Comparison of ENCODE assay signal across 1 cellular context in the genomic region with DNA sequence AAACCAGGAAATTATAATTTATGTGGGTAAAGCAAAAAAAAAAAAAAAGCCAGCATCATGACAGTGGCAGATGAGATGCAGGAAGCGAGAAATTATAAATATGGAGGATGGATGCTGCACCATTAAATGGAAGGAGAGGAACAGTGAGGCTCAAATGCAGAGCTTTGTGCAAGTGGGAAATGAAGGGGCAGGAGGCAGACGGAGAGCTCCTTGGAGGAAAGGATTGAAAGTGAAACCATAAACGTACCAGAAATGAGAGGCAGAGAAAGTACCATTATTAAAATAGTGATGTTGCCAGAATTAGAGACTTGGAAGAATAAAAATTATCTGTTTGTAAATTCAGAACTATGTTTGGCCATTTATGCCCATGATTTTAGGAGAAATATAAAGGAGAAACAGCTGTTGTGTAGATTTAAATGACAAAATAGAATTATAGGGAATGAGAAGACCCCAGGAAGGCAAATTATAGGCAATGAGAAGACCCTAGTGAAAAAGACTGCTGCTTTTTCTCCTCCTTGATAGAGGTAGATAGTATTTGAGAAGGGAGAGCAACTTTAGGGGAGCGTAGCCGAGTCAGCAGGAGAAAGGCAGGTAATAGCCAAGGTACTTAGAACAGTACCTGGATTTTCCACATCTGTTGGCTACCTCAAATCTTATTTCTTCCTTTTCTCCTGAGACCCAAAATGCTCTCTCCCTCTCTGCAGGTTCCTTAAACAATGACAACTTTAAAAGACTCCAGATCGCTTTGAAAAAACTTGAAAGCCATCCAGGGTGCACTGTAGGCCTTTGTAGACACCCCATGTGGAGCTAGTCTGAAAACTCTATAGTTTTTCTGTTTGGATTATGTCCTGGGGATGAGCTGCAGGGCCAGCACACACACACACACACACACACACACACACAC.
TF ChIP-seq lines count a peak whose summit lies in the region.

No MANE protein-coding gene starts in this region.

TF ChIP-seq in HepG2, 621 proteins besides CTCF, POLR2A, EP300 and RAD21 (continued from another document):
- TF ChIP-seq, protein P1, sequence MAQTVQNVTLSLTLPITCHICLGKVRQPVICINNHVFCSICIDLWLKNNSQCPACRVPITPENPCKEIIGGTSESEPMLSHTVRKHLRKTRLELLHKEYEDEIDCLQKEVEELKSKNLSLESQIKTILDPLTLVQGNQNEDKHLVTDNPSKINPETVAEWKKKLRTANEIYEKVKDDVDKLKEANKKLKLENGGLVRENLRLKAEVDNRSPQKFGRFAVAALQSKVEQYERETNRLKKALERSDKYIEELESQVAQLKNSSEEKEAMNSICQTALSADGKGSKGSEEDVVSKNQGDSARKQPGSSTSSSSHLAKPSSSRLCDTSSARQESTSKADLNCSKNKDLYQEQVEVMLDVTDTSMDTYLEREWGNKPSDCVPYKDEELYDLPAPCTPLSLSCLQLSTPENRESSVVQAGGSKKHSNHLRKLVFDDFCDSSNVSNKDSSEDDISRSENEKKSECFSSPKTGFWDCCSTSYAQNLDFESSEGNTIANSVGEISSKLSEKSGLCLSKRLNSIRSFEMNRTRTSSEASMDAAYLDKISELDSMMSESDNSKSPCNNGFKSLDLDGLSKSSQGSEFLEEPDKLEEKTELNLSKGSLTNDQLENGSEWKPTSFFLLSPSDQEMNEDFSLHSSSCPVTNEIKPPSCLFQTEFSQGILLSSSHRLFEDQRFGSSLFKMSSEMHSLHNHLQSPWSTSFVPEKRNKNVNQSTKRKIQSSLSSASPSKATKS (CRISPR knock-in tag; IDR thresholded peaks at IDR 0.05) = no peak
- TF ChIP-seq NFYC (CRISPR knock-in tag; IDR thresholded peaks at IDR 0.05) (no peak), GATA4 (IDR thresholded peaks at IDR 0.05; ENCODE audit: borderline replicate concordance, low read depth) (no peak), SKI (IDR thresholded peaks at IDR 0.05; ENCODE audit: partially characterized antibody) (no peak), NR2F1 (CRISPR knock-in tag; IDR thresholded peaks at IDR 0.05) (no peak), ZFP36L1 (CRISPR knock-in tag; IDR thresholded peaks at IDR 0.05) (no peak), PHF8 (CRISPR knock-in tag; IDR thresholded peaks at IDR 0.05) (no peak), HNRNPH1 (optimal IDR thresholded peaks at IDR 0.05; ENCODE audit: low read depth, low read length) (no peak), NFIB (CRISPR knock-in tag; IDR thresholded peaks at IDR 0.05; ENCODE audit: borderline replicate concordance) (no peak), JARID2 (CRISPR knock-in tag; IDR thresholded peaks at IDR 0.05; ENCODE audit: insufficient replicate concordance) (no peak), ZNF260 (CRISPR knock-in tag; IDR thresholded peaks at IDR 0.05; ENCODE audit: borderline replicate concordance, low read depth) (no peak), NR2C2 (CRISPR knock-in tag; IDR thresholded peaks at IDR 0.05; ENCODE audit: borderline replicate concordance) (no peak)
- TF ChIP-seq, protein P2, sequence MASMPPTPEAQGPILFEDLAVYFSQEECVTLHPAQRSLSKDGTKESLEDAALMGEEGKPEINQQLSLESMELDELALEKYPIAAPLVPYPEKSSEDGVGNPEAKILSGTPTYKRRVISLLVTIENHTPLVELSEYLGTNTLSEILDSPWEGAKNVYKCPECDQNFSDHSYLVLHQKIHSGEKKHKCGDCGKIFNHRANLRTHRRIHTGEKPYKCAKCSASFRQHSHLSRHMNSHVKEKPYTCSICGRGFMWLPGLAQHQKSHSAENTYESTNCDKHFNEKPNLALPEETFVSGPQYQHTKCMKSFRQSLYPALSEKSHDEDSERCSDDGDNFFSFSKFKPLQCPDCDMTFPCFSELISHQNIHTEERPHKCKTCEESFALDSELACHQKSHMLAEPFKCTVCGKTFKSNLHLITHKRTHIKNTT (CRISPR knock-in tag; IDR thresholded peaks at IDR 0.05) = no peak
- TF ChIP-seq, protein P3, sequence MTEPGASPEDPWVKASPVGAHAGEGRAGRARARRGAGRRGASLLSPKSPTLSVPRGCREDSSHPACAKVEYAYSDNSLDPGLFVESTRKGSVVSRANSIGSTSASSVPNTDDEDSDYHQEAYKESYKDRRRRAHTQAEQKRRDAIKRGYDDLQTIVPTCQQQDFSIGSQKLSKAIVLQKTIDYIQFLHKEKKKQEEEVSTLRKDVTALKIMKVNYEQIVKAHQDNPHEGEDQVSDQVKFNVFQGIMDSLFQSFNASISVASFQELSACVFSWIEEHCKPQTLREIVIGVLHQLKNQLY (CRISPR knock-in tag; IDR thresholded peaks at IDR 0.05) = no peak
